8 cellular contexts compared by ENCODE assay signal in the genomic region with DNA sequence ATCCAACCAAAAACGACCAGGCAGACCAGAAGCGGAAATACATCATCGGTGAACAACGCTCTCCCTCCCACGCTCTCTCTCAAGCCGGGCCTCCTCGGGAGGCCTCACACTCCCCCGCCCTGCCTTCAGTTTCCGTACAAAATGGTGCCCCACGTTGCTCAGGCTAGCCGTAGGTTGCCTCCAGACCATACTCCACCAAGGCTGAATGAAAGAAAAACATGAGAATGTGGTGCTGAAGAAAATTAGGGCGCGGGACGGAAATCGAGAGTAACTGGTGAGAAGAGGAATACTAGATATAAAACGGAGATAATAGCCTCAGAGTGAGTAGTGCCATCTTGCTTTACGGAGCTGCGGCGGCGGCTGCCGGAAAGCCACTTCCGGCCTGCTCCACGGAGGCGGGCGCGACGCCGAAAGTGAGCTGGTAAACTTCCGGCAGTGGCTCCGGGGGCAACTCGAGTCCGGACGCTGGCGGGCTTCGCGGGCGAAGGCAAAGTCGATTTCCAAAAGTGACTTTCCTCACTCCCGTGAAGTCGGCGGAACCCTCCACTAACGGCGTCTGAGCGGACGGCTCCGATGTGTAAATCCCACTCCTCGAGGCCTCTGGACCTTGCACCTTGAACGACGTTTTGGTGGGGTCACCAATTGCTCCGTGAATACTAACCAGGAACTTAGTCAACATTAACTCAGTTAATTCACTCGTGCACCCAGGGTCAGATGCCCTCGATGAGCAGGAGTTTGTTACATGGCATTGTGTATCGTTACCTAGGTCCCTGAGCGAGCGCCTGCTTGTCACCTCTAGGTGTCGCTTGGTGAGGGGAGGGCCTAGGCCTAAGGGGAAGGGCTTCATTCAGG.
DNase-seq lines count a peak whose midpoint lies in the region; ATAC-seq and TF ChIP-seq lines count a peak whose summit lies in the region.

A gene (minus strand): TSS at position 7 of the 852 bp plus-strand sequence. CDS start 980 bp downstream, outside the sequence.

- DNase-seq in AG10803 (ENCODE audit: low read depth) (peak; percentile 96), NCI-H345 treated with DMSO at 0.1 percent for 48 hours (lab: John Stamatoyannopoulos, UW; ENCODE audit: unreplicated experiment) (peak; percentile 97), islet precursor cell (peak; percentile 96)
- DNase-seq in activated CD4-positive, CD25-positive, alpha-beta regulatory T cell (lab: John Stamatoyannopoulos, UW): peak; percentile 71 to 81 (median 75)
- DNase-seq in central memory CD4-positive, alpha-beta T cell: peak; percentile 93
- DNase-seq in stimulated activated CD4-positive, alpha-beta T cell treated with anti-CD3 and anti-CD28 coated beads, Interleukin-12 subunit alpha, Interleukin-12 subunit beta, amount 100 ng/mL, for 48 hours (ENCODE audit: low read depth in 2 of 3, low spot score in 1 of 3): peak; percentile 83 to 88 (median 86)

- ATAC-seq in GM19025 (IDR thresholded peaks at IDR 0.05; ENCODE audit: low read depth, unreplicated experiment): peak; percentile 88
- peak; percentile 90 for ATAC-seq in HG03342 (IDR thresholded peaks at IDR 0.05; ENCODE audit: unreplicated experiment)

- TF ChIP-seq CTCF in AG10803 (conservative IDR thresholded peaks at IDR 0.05; ENCODE audit: low read length): peak; percentile 77

- peak within 1 kb of the TSS; percentile 79 for H3K4me3 ChIP-seq in AG10803 (ENCODE audit: low read length)

Comparison
In these comparisons a context has a peak if more than half of its experiments do, and no peak if none do; other contexts are left out.
1. Peak in every context shown above with its lines: DNase-seq, ATAC-seq and H3K4me3 ChIP-seq.